In the genomic region with DNA sequence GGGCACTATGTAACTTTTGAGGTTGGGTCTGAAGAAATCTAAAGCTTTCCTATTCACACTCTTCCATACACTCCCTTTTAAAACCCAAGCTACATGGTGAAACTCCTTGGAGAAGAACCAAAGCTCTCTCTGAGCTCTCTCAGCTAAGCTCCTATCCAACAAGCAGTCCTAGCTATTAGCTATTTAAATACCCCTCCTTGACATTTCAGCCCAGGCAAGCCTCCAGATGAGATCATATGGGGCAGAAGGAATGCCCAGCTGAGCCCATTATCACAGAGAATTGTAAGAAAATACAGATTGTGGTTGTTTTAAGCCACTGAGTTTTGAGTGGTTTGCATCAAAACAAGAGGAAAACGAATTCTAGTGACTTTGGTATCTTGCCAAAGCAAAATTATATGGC, we compare ENCODE assay signal across 1 cellular context.
TF ChIP-seq lines count a peak whose summit lies in the region.

No MANE protein-coding gene starts in this region.

TF ChIP-seq in A549, 52 proteins besides CTCF, POLR2A, EP300 and RAD21 (continued from another document):
- TF ChIP-seq, protein P1, sequence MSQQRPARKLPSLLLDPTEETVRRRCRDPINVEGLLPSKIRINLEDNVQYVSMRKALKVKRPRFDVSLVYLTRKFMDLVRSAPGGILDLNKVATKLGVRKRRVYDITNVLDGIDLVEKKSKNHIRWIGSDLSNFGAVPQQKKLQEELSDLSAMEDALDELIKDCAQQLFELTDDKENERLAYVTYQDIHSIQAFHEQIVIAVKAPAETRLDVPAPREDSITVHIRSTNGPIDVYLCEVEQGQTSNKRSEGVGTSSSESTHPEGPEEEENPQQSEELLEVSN (IDR thresholded peaks at IDR 0.05; ENCODE audit: borderline replicate concordance, low read depth), result no peak
- TF ChIP-seq RNF2 (IDR thresholded peaks at IDR 0.05; ENCODE audit: borderline replicate concordance, low read depth), result no peak
- TF ChIP-seq ZSCAN20 (CRISPR knock-in tag; IDR thresholded peaks at IDR 0.05), result no peak
- TF ChIP-seq, protein P2, sequence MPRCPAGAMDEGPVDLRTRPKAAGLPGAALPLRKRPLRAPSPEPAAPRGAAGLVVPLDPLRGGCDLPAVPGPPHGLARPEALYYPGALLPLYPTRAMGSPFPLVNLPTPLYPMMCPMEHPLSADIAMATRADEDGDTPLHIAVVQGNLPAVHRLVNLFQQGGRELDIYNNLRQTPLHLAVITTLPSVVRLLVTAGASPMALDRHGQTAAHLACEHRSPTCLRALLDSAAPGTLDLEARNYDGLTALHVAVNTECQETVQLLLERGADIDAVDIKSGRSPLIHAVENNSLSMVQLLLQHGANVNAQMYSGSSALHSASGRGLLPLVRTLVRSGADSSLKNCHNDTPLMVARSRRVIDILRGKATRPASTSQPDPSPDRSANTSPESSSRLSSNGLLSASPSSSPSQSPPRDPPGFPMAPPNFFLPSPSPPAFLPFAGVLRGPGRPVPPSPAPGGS (IDR thresholded peaks at IDR 0.05), result no peak
- no peak for TF ChIP-seq ZC3H11A (IDR thresholded peaks at IDR 0.05)
- TF ChIP-seq JUN (IDR thresholded peaks at IDR 0.05), result no peak
- no peak for TF ChIP-seq HOXB13 (CRISPR knock-in tag; IDR thresholded peaks at IDR 0.05; ENCODE audit: low read depth)
- TF ChIP-seq FOXS1 (CRISPR knock-in tag; IDR thresholded peaks at IDR 0.05), result no peak
- no peak for TF ChIP-seq ESRRA (IDR thresholded peaks at IDR 0.05; ENCODE audit: borderline replicate concordance, low read length)
- TF ChIP-seq, protein P3, sequence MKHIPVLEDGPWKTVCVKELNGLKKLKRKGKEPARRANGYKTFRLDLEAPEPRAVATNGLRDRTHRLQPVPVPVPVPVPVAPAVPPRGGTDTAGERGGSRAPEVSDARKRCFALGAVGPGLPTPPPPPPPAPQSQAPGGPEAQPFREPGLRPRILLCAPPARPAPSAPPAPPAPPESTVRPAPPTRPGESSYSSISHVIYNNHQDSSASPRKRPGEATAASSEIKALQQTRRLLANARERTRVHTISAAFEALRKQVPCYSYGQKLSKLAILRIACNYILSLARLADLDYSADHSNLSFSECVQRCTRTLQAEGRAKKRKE (CRISPR knock-in tag; IDR thresholded peaks at IDR 0.05; ENCODE audit: low read depth), result no peak
- TF ChIP-seq POLR2AphosphoS2 (conservative IDR thresholded peaks at IDR 0.05; ENCODE audit: low read length), result no peak
- no peak for TF ChIP-seq TFCP2L1 (CRISPR knock-in tag; IDR thresholded peaks at IDR 0.05)
- TF ChIP-seq MAZ (IDR thresholded peaks at IDR 0.05; ENCODE audit: borderline replicate concordance, low read depth, low read length), result no peak
- no peak for TF ChIP-seq KDM1A (IDR thresholded peaks at IDR 0.05; ENCODE audit: low read depth)
- TF ChIP-seq FOSB (CRISPR knock-in tag; IDR thresholded peaks at IDR 0.05), result no peak
TF ChIP-seq in A549: peak in this region for 0.
